26 cellular contexts compared by ENCODE assay signal in genomic region chr7:35512716-35513115, GRCh38.
"Had no signal": no experiment of that assay in that cellular context is flagged by ENCODE, and none has a peak within 500 bp of the region (broad histone marks: within the 10 kb centered on the region; RNA-seq: fewer than 3 reads in every experiment).

No MANE protein-coding gene starts in this region.

- H3K27ac Mint-ChIP-seq: immature natural killer cell; memory B cell; naive B cell; natural killer cell treated with Interleukin-12 subunit alpha and Interleukin-12 subunit beta and Interleukin-15 and Interleukin-18, amount 100 ng/mL, for 72 hours; progenitor cell of endocrine pancreas; stimulated activated memory B cell treated with anti-CD40 and anti-IgM and Interleukin-4, amounts not matched to agents 10 μg/mL and 1 μg/mL and 100 μg/mL, for 72 hours; type B pancreatic cell had no signal

- H3K36me3 Mint-ChIP-seq: immature natural killer cell; memory B cell; naive B cell; natural killer cell treated with Interleukin-12 subunit alpha and Interleukin-12 subunit beta and Interleukin-15 and Interleukin-18, amount 100 ng/mL, for 72 hours; stimulated activated memory B cell treated with anti-CD40 and anti-IgM and Interleukin-4, amounts not matched to agents 10 μg/mL and 1 μg/mL and 100 μg/mL, for 72 hours; type B pancreatic cell had no signal

- ATAC-seq: foreskin keratinocyte; gastroesophageal sphincter; lower lobe of right lung; natural killer cell treated with Interleukin-12 subunit alpha and Interleukin-12 subunit beta and Interleukin-15 and Interleukin-18, amount 100 ng/mL, for 72 hours; pancreas; stimulated activated memory B cell treated with anti-CD40 and anti-IgM and Interleukin-4, amounts not matched to agents 10 μg/mL and 1 μg/mL and 100 μg/mL, for 72 hours; stimulated activated naive CD8-positive, alpha-beta T cell treated with anti-CD3 and anti-CD28 coated beads, Interleukin-15, Interleukin-2, amounts not matched to agents 100 U/mL and 50 U/mL, for 24 hours had no signal

- H3K4me3 Mint-ChIP-seq: immature natural killer cell; memory B cell; naive B cell; natural killer cell treated with Interleukin-12 subunit alpha and Interleukin-12 subunit beta and Interleukin-15 and Interleukin-18, amount 100 ng/mL, for 72 hours; neural crest cell; stimulated activated memory B cell treated with anti-CD40 and anti-IgM and Interleukin-4, amounts not matched to agents 10 μg/mL and 1 μg/mL and 100 μg/mL, for 72 hours; type B pancreatic cell had no signal

- H3K9me3 Mint-ChIP-seq: immature natural killer cell; memory B cell; naive B cell; natural killer cell treated with Interleukin-12 subunit alpha and Interleukin-12 subunit beta and Interleukin-15 and Interleukin-18, amount 100 ng/mL, for 72 hours; neural crest cell; stimulated activated memory B cell treated with anti-CD40 and anti-IgM and Interleukin-4, amounts not matched to agents 10 μg/mL and 1 μg/mL and 100 μg/mL, for 72 hours; type B pancreatic cell had no signal

- H3K4me1 ChIP-seq: esophagus muscularis mucosa, foreskin keratinocyte, gastroesophageal sphincter, lower lobe of right lung, pancreas, spleen, testis, tibial artery had no signal

- H3K9me3 ChIP-seq: esophagus muscularis mucosa, gastroesophageal sphincter, lower lobe of right lung, neutrophil, pancreas, spleen, testis, tibial artery had no signal

- H3K4me3 ChIP-seq: coronary artery, esophagus muscularis mucosa, gastroesophageal sphincter, lower lobe of right lung, pancreas, skin epidermis, spleen, testis, tibial artery had no signal

- H3K27ac ChIP-seq: coronary artery, esophagus muscularis mucosa, foreskin keratinocyte, gastroesophageal sphincter, lower lobe of right lung, neutrophil, pancreas, skin epidermis, spleen, testis, tibial artery had no signal

- H3K36me3 ChIP-seq: esophagus muscularis mucosa, gastroesophageal sphincter, lower lobe of right lung, neutrophil, pancreas, spleen, tibial artery had no signal

- H3K27me3 ChIP-seq: esophagus muscularis mucosa, foreskin keratinocyte, gastroesophageal sphincter, pancreas, testis, tibial artery had no signal

- H3K4me1 Mint-ChIP-seq: immature natural killer cell; naive B cell; neural crest cell; stimulated activated memory B cell treated with anti-CD40 and anti-IgM and Interleukin-4, amounts not matched to agents 10 μg/mL and 1 μg/mL and 100 μg/mL, for 72 hours had no signal

- DNase-seq: dermis blood vessel endothelial cell; effector memory CD4-positive, alpha-beta T cell; foreskin keratinocyte; glutamatergic neuron; immature natural killer cell; islet precursor cell; kidney glomerular epithelial cell; lower lobe of right lung; naive B cell; pancreas; spleen; stimulated activated CD4-positive, alpha-beta T cell treated with anti-CD3 and anti-CD28 coated beads, Interleukin-4, amount 100 ng/mL, for 4 hours; stimulated activated naive CD8-positive, alpha-beta T cell treated with anti-CD3 and anti-CD28 coated beads, Interleukin-15, Interleukin-2, amounts not matched to agents 100 U/mL and 50 U/mL, for 24 hours; testis; tibial artery had no signal
